In the genomic region with DNA sequence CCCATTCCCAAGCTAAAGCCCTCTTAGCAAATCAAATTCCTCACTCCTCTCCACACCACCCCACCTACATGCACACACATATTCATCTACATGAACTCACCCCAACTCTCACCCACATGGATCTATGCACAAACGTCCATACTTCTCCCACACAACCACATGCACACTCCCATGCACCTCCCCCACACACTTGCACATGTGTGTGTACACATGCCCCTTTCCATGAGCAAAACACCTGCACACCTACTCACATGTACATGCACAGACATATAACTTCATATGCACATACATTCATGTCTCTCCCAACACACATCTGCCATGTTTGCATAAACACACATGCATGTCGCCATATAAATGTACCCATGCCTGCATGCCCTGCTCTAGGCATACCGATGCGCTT, we compare ENCODE assay signal across 1 cellular context.
TF ChIP-seq lines count a peak whose summit lies in the region.

No MANE protein-coding gene starts in this region.

TF ChIP-seq in HepG2, 621 proteins besides CTCF, POLR2A, EP300 and RAD21 (continued from another document):
- TF ChIP-seq, protein P1, sequence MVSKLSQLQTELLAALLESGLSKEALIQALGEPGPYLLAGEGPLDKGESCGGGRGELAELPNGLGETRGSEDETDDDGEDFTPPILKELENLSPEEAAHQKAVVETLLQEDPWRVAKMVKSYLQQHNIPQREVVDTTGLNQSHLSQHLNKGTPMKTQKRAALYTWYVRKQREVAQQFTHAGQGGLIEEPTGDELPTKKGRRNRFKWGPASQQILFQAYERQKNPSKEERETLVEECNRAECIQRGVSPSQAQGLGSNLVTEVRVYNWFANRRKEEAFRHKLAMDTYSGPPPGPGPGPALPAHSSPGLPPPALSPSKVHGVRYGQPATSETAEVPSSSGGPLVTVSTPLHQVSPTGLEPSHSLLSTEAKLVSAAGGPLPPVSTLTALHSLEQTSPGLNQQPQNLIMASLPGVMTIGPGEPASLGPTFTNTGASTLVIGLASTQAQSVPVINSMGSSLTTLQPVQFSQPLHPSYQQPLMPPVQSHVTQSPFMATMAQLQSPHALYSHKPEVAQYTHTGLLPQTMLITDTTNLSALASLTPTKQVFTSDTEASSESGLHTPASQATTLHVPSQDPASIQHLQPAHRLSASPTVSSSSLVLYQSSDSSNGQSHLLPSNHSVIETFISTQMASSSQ (IDR thresholded peaks at IDR 0.05; ENCODE audit: low read depth): no peak
- TF ChIP-seq, protein P1 (CRISPR knock-in tag; IDR thresholded peaks at IDR 0.05; ENCODE audit: borderline replicate concordance): no peak
- TF ChIP-seq, protein P2, sequence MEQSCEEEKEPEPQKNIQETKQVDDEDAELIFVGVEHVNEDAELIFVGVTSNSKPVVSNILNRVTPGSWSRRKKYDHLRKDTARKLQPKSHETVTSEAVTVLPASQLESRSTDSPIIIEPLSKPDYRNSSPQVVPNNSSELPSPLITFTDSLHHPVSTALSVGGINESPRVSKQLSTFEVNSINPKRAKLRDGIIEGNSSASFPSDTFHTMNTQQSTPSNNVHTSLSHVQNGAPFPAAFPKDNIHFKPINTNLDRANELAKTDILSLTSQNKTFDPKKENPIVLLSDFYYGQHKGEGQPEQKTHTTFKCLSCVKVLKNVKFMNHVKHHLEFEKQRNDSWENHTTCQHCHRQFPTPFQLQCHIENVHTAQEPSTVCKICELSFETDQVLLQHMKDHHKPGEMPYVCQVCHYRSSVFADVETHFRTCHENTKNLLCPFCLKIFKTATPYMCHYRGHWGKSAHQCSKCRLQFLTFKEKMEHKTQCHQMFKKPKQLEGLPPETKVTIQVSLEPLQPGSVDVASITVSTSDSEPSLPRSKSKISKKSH (CRISPR knock-in tag; IDR thresholded peaks at IDR 0.05; ENCODE audit: borderline replicate concordance): no peak
- TF ChIP-seq, protein P3, sequence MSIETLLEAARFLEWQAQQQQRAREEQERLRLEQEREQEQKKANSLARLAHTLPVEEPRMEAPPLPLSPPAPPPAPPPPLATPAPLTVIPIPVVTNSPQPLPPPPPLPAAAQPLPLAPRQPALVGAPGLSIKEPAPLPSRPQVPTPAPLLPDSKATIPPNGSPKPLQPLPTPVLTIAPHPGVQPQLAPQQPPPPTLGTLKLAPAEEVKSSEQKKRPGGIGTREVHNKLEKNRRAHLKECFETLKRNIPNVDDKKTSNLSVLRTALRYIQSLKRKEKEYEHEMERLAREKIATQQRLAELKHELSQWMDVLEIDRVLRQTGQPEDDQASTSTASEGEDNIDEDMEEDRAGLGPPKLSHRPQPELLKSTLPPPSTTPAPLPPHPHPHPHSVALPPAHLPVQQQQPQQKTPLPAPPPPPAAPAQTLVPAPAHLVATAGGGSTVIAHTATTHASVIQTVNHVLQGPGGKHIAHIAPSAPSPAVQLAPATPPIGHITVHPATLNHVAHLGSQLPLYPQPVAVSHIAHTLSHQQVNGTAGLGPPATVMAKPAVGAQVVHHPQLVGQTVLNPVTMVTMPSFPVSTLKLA (IDR thresholded peaks at IDR 0.05): peak; percentile 94
- TF ChIP-seq RARG (CRISPR knock-in tag; IDR thresholded peaks at IDR 0.05; ENCODE audit: low read depth) (no peak), FOXA1 (IDR thresholded peaks at IDR 0.05) (no peak), FOXA1 (CRISPR knock-in tag; IDR thresholded peaks at IDR 0.05) (no peak), SOX6 (IDR thresholded peaks at IDR 0.05) (no peak), SOX6 (CRISPR knock-in tag; IDR thresholded peaks at IDR 0.05) (no peak)
- TF ChIP-seq, protein P4, sequence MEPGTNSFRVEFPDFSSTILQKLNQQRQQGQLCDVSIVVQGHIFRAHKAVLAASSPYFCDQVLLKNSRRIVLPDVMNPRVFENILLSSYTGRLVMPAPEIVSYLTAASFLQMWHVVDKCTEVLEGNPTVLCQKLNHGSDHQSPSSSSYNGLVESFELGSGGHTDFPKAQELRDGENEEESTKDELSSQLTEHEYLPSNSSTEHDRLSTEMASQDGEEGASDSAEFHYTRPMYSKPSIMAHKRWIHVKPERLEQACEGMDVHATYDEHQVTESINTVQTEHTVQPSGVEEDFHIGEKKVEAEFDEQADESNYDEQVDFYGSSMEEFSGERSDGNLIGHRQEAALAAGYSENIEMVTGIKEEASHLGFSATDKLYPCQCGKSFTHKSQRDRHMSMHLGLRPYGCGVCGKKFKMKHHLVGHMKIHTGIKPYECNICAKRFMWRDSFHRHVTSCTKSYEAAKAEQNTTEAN (CRISPR knock-in tag; conservative IDR thresholded peaks at IDR 0.05): no peak
